12 cellular contexts compared by ENCODE assay signal in genomic region chr12:54287316-54288157, GRCh38. TPM values are rescaled to one million over a fixed set of nuclear protein-coding genes. Genes with fewer than 3 reads are reported as not detected.
DNase-seq lines count a peak whose midpoint lies in the region; ATAC-seq, FAIRE-seq and TF ChIP-seq lines count a peak whose summit lies in the region.
"Had no signal": no experiment of that assay in that cellular context is flagged by ENCODE, and none has a peak within 500 bp of the region (broad histone marks: within the 10 kb centered on the region; RNA-seq: fewer than 3 reads in every experiment).

No MANE protein-coding gene starts in this region.

- H3K27me3 Mint-ChIP-seq in activated CD4-positive, alpha-beta T cell treated with anti-CD3 and anti-CD28 coated beads for 36 hours, result no peaks in the 10 kb centered on the region
- no peaks in the 10 kb centered on the region for H3K27me3 Mint-ChIP-seq in activated T-helper 17 cell treated with anti-CD3 and anti-CD28 coated beads, Interleukin-2, amount 50 U/mL, for 72 hours

- peaks cover 30% of the 10 kb centered on the region for H3K4me1 Mint-ChIP-seq in activated CD4-positive, alpha-beta T cell treated with anti-CD3 and anti-CD28 coated beads for 36 hours
- H3K4me1 Mint-ChIP-seq in activated T-helper 17 cell treated with anti-CD3 and anti-CD28 coated beads, Interleukin-2, amount 50 U/mL, for 72 hours, result peaks cover 17% of the 10 kb centered on the region

- TF ChIP-seq RAD21 in GM12878 (IDR thresholded peaks at IDR 0.05; ENCODE audit: insufficient read depth, low read depth, low read length), result no peak

- H3K27me3 ChIP-seq in GM12878 (replicated peaks in 1 of 2; ENCODE audit: control insufficient read depth in 2 of 2, insufficient read depth in 2 of 2, low read length in 1 of 2) (no peaks in the 10 kb centered on the region), psoas muscle (ENCODE audit: insufficient read depth in 3 of 3, low read length in 2 of 3) (no peaks in the 10 kb centered on the region)
- H3K27me3 ChIP-seq: upper lobe of right lung had no signal

- H3K27ac Mint-ChIP-seq in activated CD4-positive, alpha-beta T cell treated with anti-CD3 and anti-CD28 coated beads for 36 hours, result no peak overlapping the region
- no peak overlapping the region for H3K27ac Mint-ChIP-seq in activated T-helper 17 cell treated with anti-CD3 and anti-CD28 coated beads, Interleukin-2, amount 50 U/mL, for 72 hours

- TF ChIP-seq EP300 in GM12878 (IDR thresholded peaks at IDR 0.05; ENCODE audit: borderline replicate concordance in 1 of 2, control insufficient read depth in 1 of 2, low read depth in 2 of 2, low read length in 2 of 2), result no peak

- H3K4me1 ChIP-seq in GM12878 (ENCODE audit: control insufficient read depth, insufficient read depth, low read length) (peaks cover 3% of the 10 kb centered on the region; the same call in 1 of the 2 replicates), psoas muscle (peaks cover 58% of the 10 kb centered on the region)

- no peak overlapping the region for H3K9ac ChIP-seq in GM12878 (ENCODE audit: control insufficient read depth, insufficient read depth, low read length)

- no peak overlapping the region for H3K27ac ChIP-seq in GM12878 (ENCODE audit: control insufficient read depth, insufficient read depth)
- peak overlapping the region; percentile 53 for H3K27ac ChIP-seq in psoas muscle
- H3K27ac ChIP-seq: upper lobe of right lung had no signal

- WGBS in GM12878 (ENCODE audit: insufficient coverage, insufficient replicate concordance, low lambda C conversion rate, missing lambda C conversion rate), result 51% methylated on average over 8 of the region's 8 CpGs
- 44 to 61% (median 46%) methylated on average over 8 of the region's 8 CpGs for WGBS in psoas muscle, 3 donors

- SMC1A ChIA-PET in GM12878 (lab: Charles Lee; ENCODE audit: uncharacterized antibody, unreplicated experiment), result interaction anchor here (0.9 to 1.9 kb wide), 8 partner anchors 9 to 151 kb away, joined by 3 to 11 read pairs (median 4); partner anchors contain the start of gene COPZ1

- no peak for ATAC-seq in activated CD4-positive, alpha-beta T cell treated with anti-CD3 and anti-CD28 coated beads for 36 hours
- ATAC-seq in GM12878 (peak; percentile 5), psoas muscle (peak; percentile 15 to 32 (median 18)), GM21447 (IDR thresholded peaks at IDR 0.05; ENCODE audit: unreplicated experiment) (no peak), GM18519 (IDR thresholded peaks at IDR 0.05; ENCODE audit: low FRiP score, unreplicated experiment) (no peak)
- no peak for ATAC-seq in activated T-helper 17 cell treated with anti-CD3 and anti-CD28 coated beads, Interleukin-2, amount 50 U/mL, for 72 hours (replicated peaks)
- ATAC-seq: upper lobe of right lung had no signal

- H3K36me3 ChIP-seq in GM12878 (ENCODE audit: control insufficient read depth in 2 of 2, insufficient read depth in 2 of 2, low read length in 1 of 2), result peaks cover 19 to 42% of the 10 kb centered on the region in 2 experiments
- peaks cover 15 to 57% of the 10 kb centered on the region in 2 donors for H3K36me3 ChIP-seq in psoas muscle (ENCODE audit: insufficient read depth in 1 of 2, low read depth in 1 of 2)

- no peaks in the 10 kb centered on the region for H3K9me3 ChIP-seq in GM12878 (replicated peaks; ENCODE audit: control insufficient read depth, insufficient read depth, low read length)
- no peaks in the 10 kb centered on the region for H3K9me3 ChIP-seq in psoas muscle
- H3K9me3 ChIP-seq: upper lobe of right lung had no signal

- no peak overlapping the region for H3K4me2 ChIP-seq in GM12878 (ENCODE audit: control insufficient read depth, insufficient read depth)

- H3K36me3 Mint-ChIP-seq in activated CD4-positive, alpha-beta T cell treated with anti-CD3 and anti-CD28 coated beads for 36 hours (ENCODE audit: low read depth), result peaks cover 3% of the 10 kb centered on the region
- no peaks in the 10 kb centered on the region for H3K36me3 Mint-ChIP-seq in activated T-helper 17 cell treated with anti-CD3 and anti-CD28 coated beads, Interleukin-2, amount 50 U/mL, for 72 hours (ENCODE audit: low read depth)

- CTCF ChIA-PET in activated CD4-positive, alpha-beta T cell treated with anti-CD3 and anti-CD28 coated beads for 36 hours (lab: Charles Lee), result interaction anchor here (0.6 to 2.0 kb wide), 9 partner anchors 8 to 92 kb away, joined by 3 to 12 read pairs (median 5); partner anchors contain the start of gene COPZ1
- CTCF ChIA-PET in GM12878 (lab: Yijun Ruan, JAX), result interaction anchor here (0.8 to 3.5 kb wide), 14 partner anchors 8 to 112 kb away, joined by 3 to 15 read pairs (median 5); partner anchors contain the start of gene COPZ1

- no TSS peak for BruUV-seq in GM12878 (replicated peaks; lab: Mats Ljungman, UMichigan)

- peak; percentile 19 for DNase-seq in activated CD4-positive, alpha-beta T cell treated with anti-CD3 and anti-CD28 coated beads for 36 hours
- no peak for DNase-seq in activated CD4-positive, alpha-beta T cell treated with anti-CD3 and anti-CD28 coated beads, Interleukin-2, amount 50 U/mL, for 1 hour
- peak; percentile 54 for DNase-seq in NB4 (ENCODE audit: low read depth)
- no peak for DNase-seq in GM12878 (ENCODE audit: low read depth, low spot score)
- no peak for DNase-seq in psoas muscle
- DNase-seq: NCI-H1417, SW 1271 had no signal

- H3K4me3 ChIP-seq in NB4 (ENCODE audit: low read depth, low read length), result peak overlapping the region; percentile 63
- H3K4me3 ChIP-seq in GM12878, result no peak overlapping the region
- H3K4me3 ChIP-seq in psoas muscle, result peak overlapping the region; percentile 13
- H3K4me3 ChIP-seq: upper lobe of right lung had no signal

- H3K9me3 Mint-ChIP-seq in activated CD4-positive, alpha-beta T cell treated with anti-CD3 and anti-CD28 coated beads for 36 hours (ENCODE audit: low read depth), result no peaks in the 10 kb centered on the region
- no peaks in the 10 kb centered on the region for H3K9me3 Mint-ChIP-seq in activated T-helper 17 cell treated with anti-CD3 and anti-CD28 coated beads, Interleukin-2, amount 50 U/mL, for 72 hours

- TF ChIP-seq POLR2A in NB4 (IDR thresholded peaks at IDR 0.05; ENCODE audit: extremely low read depth, insufficient read length) (no peak), GM12878 (IDR thresholded peaks at IDR 0.05; ENCODE audit: low read depth, low read length) (peak; percentile 81)

- H4K20me1 ChIP-seq in GM12878 (ENCODE audit: control insufficient read depth, insufficient read depth), result peaks cover 7% of the 10 kb centered on the region

- TF ChIP-seq CTCF in NB4 (IDR thresholded peaks at IDR 0.05; ENCODE audit: low read depth, low read length), result no peak
- TF ChIP-seq CTCF in GM12878 (IDR thresholded peaks at IDR 0.05 in 2 of 3, conservative IDR thresholded peaks at IDR 0.05 in 1 of 3; ENCODE audit: control insufficient read depth in 2 of 3, extremely low read depth in 1 of 3, insufficient read depth in 1 of 3, low read depth in 3 of 3, low read length in 3 of 3), result no peak
- no peak for TF ChIP-seq CTCF in psoas muscle (IDR thresholded peaks at IDR 0.05)

- intact Hi-C loops in activated CD4-positive, alpha-beta T cell treated with anti-CD3 and anti-CD28 coated beads for 36 hours (cut with DNase I, micrococcal nuclease), result loop anchor here in 1 of 2 experiments (10.0 kb wide), 1 partner anchor 1827 kb away; the partner anchor contains the start of genes RPL41 and ZC3H10
- intact Hi-C loops in GM12878 (cut with micrococcal nuclease; ENCODE audit: unreplicated experiment), result no loop called here
- intact Hi-C loops in psoas muscle (cut with DNase I), result loop anchor here in 1 of 2 donors (5.0 kb wide), 1 partner anchor 40 kb away; the partner anchor contains the start of gene COPZ1

- POLR2A ChIA-PET in activated CD4-positive, alpha-beta T cell treated with anti-CD3 and anti-CD28 coated beads for 36 hours (lab: Charles Lee), result interaction anchor here (0.7 to 2.4 kb wide), 14 partner anchors 7 to 210 kb away, joined by 3 to 17 read pairs (median 3); partner anchors contain the start of genes COPZ1, HNRNPA1 and NCKAP1L
- POLR2A ChIA-PET in GM12878 (lab: Charles Lee), result interaction anchor here (0.7 to 1.4 kb wide), 6 partner anchors 9 to 75 kb away, joined by 3 to 4 read pairs (median 4); no protein-coding TSS in a partner anchor

- no peak for FAIRE-seq in GM12878 (lab: Jason Lieb, UNC)

- RAD21 ChIA-PET in GM12878 (lab: Charles Lee; ENCODE audit: unreplicated experiment), result interaction anchor here (1.0 to 2.0 kb wide), 3 partner anchors 33 to 112 kb away, joined by 3 to 9 read pairs (median 5); no protein-coding TSS in a partner anchor

- H2AFZ ChIP-seq in GM12878 (ENCODE audit: control insufficient read depth, low read depth, low read length), result no peak overlapping the region

- H3K4me3 Mint-ChIP-seq in activated CD4-positive, alpha-beta T cell treated with anti-CD3 and anti-CD28 coated beads for 36 hours, result peak overlapping the region; percentile 2
- H3K4me3 Mint-ChIP-seq in activated T-helper 17 cell treated with anti-CD3 and anti-CD28 coated beads, Interleukin-2, amount 50 U/mL, for 72 hours, result no peak overlapping the region

- H3K79me2 ChIP-seq in GM12878 (ENCODE audit: control insufficient read depth, insufficient read depth, low read length), result peaks cover 29% of the 10 kb centered on the region

- in situ Hi-C loops in GM12878 (cut with MboI), result no loop called here

RNA-seq across cellular contexts. Expression of gene HNRNPA1, which starts 7.0 kb away (rescaled TPM):
- total RNA-seq in activated CD4-positive, alpha-beta T cell treated with anti-CD3 and anti-CD28 coated beads for 36 hours, result 1,000 to 10,000 TPM; 1,642 to 2,308 TPM
- 242 and 281 TPM in 2 replicates for total RNA-seq in GM12878 (2013; cell fraction: nucleolus; rRNA removed)
- total RNA-seq in GM12878 (2014; rRNA removed) (630 and 696 TPM in 2 replicates), GM12878 (2014; rRNA removed; fragmentation: Illumina TruSeq; extraction: Trizol) (1,089 and 1,177 TPM in 2 replicates), GM12878 (2021) (1,668 and 1,698 TPM in 2 replicates), psoas muscle (100 to 1,000 TPM; 282 to 601 (median 458) TPM)
- polyA plus RNA-seq in GM12878 (2011; ENCODE audit: low read depth), result 1,313 TPM
- polyA plus RNA-seq in GM12878 (2011; rRNA removed) (821 and 1,080 TPM in 2 replicates), GM12878 (2014; fragmentation: Illumina TruSeq; extraction: Trizol) (2,342 and 3,224 TPM in 2 replicates), GM12878 (2014; fragmentation: Nextera tagmentation; extraction: Ambion mirVana) (1,000 to 10,000 TPM; 1,456 to 1,756 TPM), GM12878 (2014; rRNA removed) (1,665 and 1,714 TPM in 2 replicates), GM12878 (2016; fragmentation: Nextera tagmentation; extraction: Ambion mirVana) (1,000 to 10,000 TPM; 1,346 to 1,358 TPM), psoas muscle (100 to 1,000 TPM; 310 to 826 (median 453) TPM)
- polyA plus RNA-seq in GM12878 (2011; cell fraction: cytosol; rRNA removed), result 826 and 856 TPM in 2 replicates
- polyA plus RNA-seq in GM12878 (2011; cell fraction: nucleus; rRNA removed), result 640 and 747 TPM in 2 replicates
- 1,660 and 1,721 TPM in 2 replicates for polyA plus RNA-seq in GM12878 (2012)
- polyA minus RNA-seq in GM12878 (2011; rRNA and poly(A)+ RNA removed), result 944 and 1,039 TPM in 2 replicates
- polyA minus RNA-seq in GM12878 (2011; cell fraction: cytosol; rRNA and poly(A)+ RNA removed), result 432 and 534 TPM in 2 replicates
- polyA minus RNA-seq in GM12878 (2011; cell fraction: nucleus; rRNA and poly(A)+ RNA removed), result 265 and 336 TPM in 2 replicates
- total RNA-seq in activated T-helper 17 cell treated with anti-CD3 and anti-CD28 coated beads, Interleukin-2, amount 50 U/mL, for 72 hours, result 1,000 to 10,000 TPM; 1,204 to 1,551 TPM

RNA-seq across cellular contexts. Expression of gene CBX5, which starts 7.6 kb away (rescaled TPM):
- total RNA-seq in activated CD4-positive, alpha-beta T cell treated with anti-CD3 and anti-CD28 coated beads for 36 hours, result 100 to 1,000 TPM; 140 to 146 TPM
- total RNA-seq in GM12878 (2013; cell fraction: nucleolus; rRNA removed), result 99.3 and 101 TPM in 2 replicates
- total RNA-seq in GM12878 (2014; rRNA removed) (74.4 and 81.4 TPM in 2 replicates), GM12878 (2014; rRNA removed; fragmentation: Illumina TruSeq; extraction: Trizol) (74.6 and 76.1 TPM in 2 replicates), GM12878 (2021) (138 TPM in 2 replicates), psoas muscle (10 to 100 TPM; 12.1 to 19.3 (median 16.4) TPM)
- polyA plus RNA-seq in GM12878 (2011; ENCODE audit: low read depth), result 23.8 TPM
- polyA plus RNA-seq in GM12878 (2011; rRNA removed) (85.5 and 119 TPM in 2 replicates), GM12878 (2014; fragmentation: Illumina TruSeq; extraction: Trizol) (74.6 and 89.6 TPM in 2 replicates), GM12878 (2014; fragmentation: Nextera tagmentation; extraction: Ambion mirVana) (10 to 100 TPM; 66.9 to 67.1 TPM), GM12878 (2014; rRNA removed) (45.1 and 46.7 TPM in 2 replicates), GM12878 (2016; fragmentation: Nextera tagmentation; extraction: Ambion mirVana) (10 to 100 TPM; 85.8 to 87.6 TPM), psoas muscle (1 to 10 TPM; 5.2 to 9.3 (median 8.4) TPM)
- polyA plus RNA-seq in GM12878 (2011; cell fraction: cytosol; rRNA removed), result 29.4 and 40.7 TPM in 2 replicates
- 22.0 and 25.4 TPM in 2 replicates for polyA plus RNA-seq in GM12878 (2011; cell fraction: nucleus; rRNA removed)
- polyA plus RNA-seq in GM12878 (2012), result 32.7 and 34.1 TPM in 2 replicates
- 93.0 and 139 TPM in 2 replicates for polyA minus RNA-seq in GM12878 (2011; rRNA and poly(A)+ RNA removed)
- 37.2 and 41.1 TPM in 2 replicates for polyA minus RNA-seq in GM12878 (2011; cell fraction: cytosol; rRNA and poly(A)+ RNA removed)
- 15.1 and 24.0 TPM in 2 replicates for polyA minus RNA-seq in GM12878 (2011; cell fraction: nucleus; rRNA and poly(A)+ RNA removed)
- total RNA-seq in activated T-helper 17 cell treated with anti-CD3 and anti-CD28 coated beads, Interleukin-2, amount 50 U/mL, for 72 hours, result 10 to 100 TPM; 82.0 to 89.7 TPM

RNA-seq across cellular contexts. Expression of gene NFE2, which starts 13.3 kb away (rescaled TPM):
- total RNA-seq in activated CD4-positive, alpha-beta T cell treated with anti-CD3 and anti-CD28 coated beads for 36 hours, result not detected
- not detected in 2 replicates for total RNA-seq in GM12878 (2013; cell fraction: nucleolus; rRNA removed)
- not detected in 2 replicates for total RNA-seq in GM12878 (2014; rRNA removed)
- not detected in 2 replicates for total RNA-seq in GM12878 (2014; rRNA removed; fragmentation: Illumina TruSeq; extraction: Trizol)
- 0.28 TPM in 1 of 2 replicates, not detected in the other for total RNA-seq in GM12878 (2021)
- not detected for polyA plus RNA-seq in GM12878 (2011; ENCODE audit: low read depth)
- polyA plus RNA-seq in GM12878 (2011; rRNA removed), result not detected in 2 replicates
- not detected in 2 replicates for polyA plus RNA-seq in GM12878 (2011; cell fraction: cytosol; rRNA removed)
- 0.10 TPM in 1 of 2 replicates, not detected in the other for polyA plus RNA-seq in GM12878 (2011; cell fraction: nucleus; rRNA removed)
- polyA plus RNA-seq in GM12878 (2012), result not detected in 2 replicates
- not detected in 2 replicates for polyA plus RNA-seq in GM12878 (2014; fragmentation: Illumina TruSeq; extraction: Trizol)
- polyA plus RNA-seq in GM12878 (2014; fragmentation: Nextera tagmentation; extraction: Ambion mirVana), result not detected
- 0.06 TPM in 1 of 2 replicates, not detected in the other for polyA plus RNA-seq in GM12878 (2014; rRNA removed)
- polyA plus RNA-seq in GM12878 (2016; fragmentation: Nextera tagmentation; extraction: Ambion mirVana), result not detected
- not detected in 2 replicates for polyA minus RNA-seq in GM12878 (2011; rRNA and poly(A)+ RNA removed)
- polyA minus RNA-seq in GM12878 (2011; cell fraction: cytosol; rRNA and poly(A)+ RNA removed), result not detected in 2 replicates
- not detected in 2 replicates for polyA minus RNA-seq in GM12878 (2011; cell fraction: nucleus; rRNA and poly(A)+ RNA removed)
- 1 to 10 TPM in 1 of 4 donors, under 1 TPM in 3; 0.30 to 1.6 (median 0.50) TPM for total RNA-seq in psoas muscle
- under 1 TPM; 0.10 to 0.26 (median 0.18) TPM for polyA plus RNA-seq in psoas muscle
- not detected for total RNA-seq in activated T-helper 17 cell treated with anti-CD3 and anti-CD28 coated beads, Interleukin-2, amount 50 U/mL, for 72 hours
- polyA plus RNA-seq: neural cell had no signal

RNA-seq across cellular contexts. Expression of gene COPZ1, which starts 37.4 kb away (rescaled TPM):
- total RNA-seq in activated CD4-positive, alpha-beta T cell treated with anti-CD3 and anti-CD28 coated beads for 36 hours, result 10 to 100 TPM; 95.2 to 98.7 TPM
- 36.9 and 40.6 TPM in 2 replicates for total RNA-seq in GM12878 (2013; cell fraction: nucleolus; rRNA removed)
- total RNA-seq in GM12878 (2014; rRNA removed), result 112 and 131 TPM in 2 replicates
- 128 and 130 TPM in 2 replicates for total RNA-seq in GM12878 (2014; rRNA removed; fragmentation: Illumina TruSeq; extraction: Trizol)
- total RNA-seq in GM12878 (2021), result 120 and 135 TPM in 2 replicates
- 388 TPM for polyA plus RNA-seq in GM12878 (2011; ENCODE audit: low read depth)
- polyA plus RNA-seq in GM12878 (2011; rRNA removed), result 263 and 302 TPM in 2 replicates
- 160 and 175 TPM in 2 replicates for polyA plus RNA-seq in GM12878 (2011; cell fraction: cytosol; rRNA removed)
- 84.2 and 90.6 TPM in 2 replicates for polyA plus RNA-seq in GM12878 (2011; cell fraction: nucleus; rRNA removed)
- polyA plus RNA-seq in GM12878 (2012), result 175 and 272 TPM in 2 replicates
- polyA plus RNA-seq in GM12878 (2014; fragmentation: Illumina TruSeq; extraction: Trizol), result 177 and 205 TPM in 2 replicates
- polyA plus RNA-seq in GM12878 (2014; fragmentation: Nextera tagmentation; extraction: Ambion mirVana), result 100 to 1,000 TPM; 260 to 378 TPM
- polyA plus RNA-seq in GM12878 (2014; rRNA removed), result 123 and 129 TPM in 2 replicates
- polyA plus RNA-seq in GM12878 (2016; fragmentation: Nextera tagmentation; extraction: Ambion mirVana), result 100 to 1,000 TPM; 192 to 209 TPM
- polyA minus RNA-seq in GM12878 (2011; rRNA and poly(A)+ RNA removed), result 116 and 125 TPM in 2 replicates
- polyA minus RNA-seq in GM12878 (2011; cell fraction: cytosol; rRNA and poly(A)+ RNA removed), result 76.0 and 85.0 TPM in 2 replicates
- polyA minus RNA-seq in GM12878 (2011; cell fraction: nucleus; rRNA and poly(A)+ RNA removed), result 17.7 and 20.6 TPM in 2 replicates
- total RNA-seq in psoas muscle, result 100 to 1,000 TPM in 1 of 4 donors, 10 to 100 TPM in 3; 84.4 to 102 (median 93.0) TPM
- 100 to 1,000 TPM in 1 of 3 donors, 10 to 100 TPM in 2; 77.8 to 131 (median 86.6) TPM for polyA plus RNA-seq in psoas muscle
- 10 to 100 TPM; 75.4 to 86.8 TPM for total RNA-seq in activated T-helper 17 cell treated with anti-CD3 and anti-CD28 coated beads, Interleukin-2, amount 50 U/mL, for 72 hours

Comparison
In these comparisons a context has a peak if more than half of its experiments do, and no peak if none do; other contexts are left out.
1. DNase-seq: peak in activated CD4-positive, alpha-beta T cell treated with anti-CD3 and anti-CD28 coated beads for 36 hours (single experiment) and NB4 (single experiment); none in activated CD4-positive, alpha-beta T cell treated with anti-CD3 and anti-CD28 coated beads, Interleukin-2, amount 50 U/mL, for 1 hour (single experiment), GM12878 (single experiment) and psoas muscle (0 of 2).
2. ATAC-seq: peak in GM12878 (single experiment) and psoas muscle (4 of 4); none in activated CD4-positive, alpha-beta T cell treated with anti-CD3 and anti-CD28 coated beads for 36 hours (single experiment), GM21447 (single experiment), activated T-helper 17 cell treated with anti-CD3 and anti-CD28 coated beads, Interleukin-2, amount 50 U/mL, for 72 hours (single experiment) and GM18519 (single experiment).